ENCODE assay signal across 27 cellular contexts in the genomic region with DNA sequence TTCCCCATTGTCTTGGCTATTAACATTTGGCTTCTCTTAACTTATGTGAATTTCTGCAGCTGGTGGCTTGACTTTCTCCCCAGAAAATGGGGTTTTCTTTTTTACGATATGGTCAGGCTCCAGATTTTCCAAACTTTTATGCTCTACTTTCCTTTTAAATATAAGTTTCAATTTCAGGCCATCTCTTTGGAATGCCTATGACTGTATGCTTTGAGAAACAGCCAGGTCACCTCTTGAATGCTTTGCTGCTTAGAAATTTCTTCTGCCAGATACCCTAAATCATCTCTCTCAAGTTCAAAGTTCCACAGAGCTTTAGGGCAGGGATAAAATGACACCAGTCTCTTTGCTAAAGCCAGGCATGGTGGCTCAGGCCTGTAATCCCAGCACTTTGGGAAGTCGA.
"Had no signal": no experiment of that assay in that cellular context is flagged by ENCODE, and none has a peak within 500 bp of the region (broad histone marks: within the 10 kb centered on the region; RNA-seq: fewer than 3 reads in every experiment).

No MANE protein-coding gene starts in this region.

- H3K27ac ChIP-seq: stomach, suprapubic skin, testis, thoracic aorta, thyroid gland, tibial artery, tibial nerve, transverse colon, upper lobe of left lung, upper lobe of right lung, uterus, vagina had no signal

- H3K36me3 ChIP-seq: stomach, suprapubic skin, thoracic aorta, thyroid gland, tibial artery, tibial nerve, transverse colon, upper lobe of left lung, upper lobe of right lung, uterus, vagina had no signal

- H3K4me3 ChIP-seq: stomach, suprapubic skin, testis, thoracic aorta, thyroid gland, tibial artery, tibial nerve, transverse colon, upper lobe of left lung, upper lobe of right lung, uterus, vagina had no signal

- DNase-seq: stimulated activated CD4-positive, alpha-beta T cell treated with anti-CD3 and anti-CD28 coated beads, Interleukin-2, amount 100 ng/mL, for 48 hours; stimulated activated CD4-positive, alpha-beta T cell treated with anti-CD3 and anti-CD28 coated beads, Interleukin-4, amount 100 ng/mL, for 1 hour; stimulated activated CD4-positive, alpha-beta T cell treated with anti-CD3 and anti-CD28 coated beads, Interleukin-4, amount 100 ng/mL, for 24 hours; stimulated activated CD4-positive, alpha-beta T cell treated with anti-CD3 and anti-CD28 coated beads, Interleukin-4, amount 100 ng/mL, for 4 hours; stimulated activated CD8-positive, alpha-beta memory T cell treated with anti-CD3 and anti-CD28 coated beads, Interleukin-4, amount 100 ng/mL, for 48 hours; stimulated activated naive B cell treated with anti-CD40 and anti-IgM and Interleukin-4, amounts not matched to agents 10 μg/mL and 1 μg/mL and 100 μg/mL, for 72 hours; stimulated activated naive CD4-positive, alpha-beta T cell; stimulated activated naive CD4-positive, alpha-beta T cell treated with Interleukin-2 at 50 U/mL for 16 hours; stimulated activated naive CD8-positive, alpha-beta T cell treated with anti-CD3 and anti-CD28 coated beads, Interleukin-15, amount 100 ng/mL, for 72 hours; stimulated activated naive CD8-positive, alpha-beta T cell treated with anti-CD3 and anti-CD28 coated beads, Interleukin-15, Interleukin-2, amounts not matched to agents 100 U/mL and 50 U/mL, for 24 hours; stomach; substantia nigra; testis; thyroid gland; tibial artery; transverse colon; trophoblast cell; upper lobe of left lung; upper lobe of right lung; uterus had no signal

- H3K27me3 ChIP-seq: stomach, suprapubic skin, testis, thyroid gland, tibial artery, tibial nerve, transverse colon, upper lobe of left lung, upper lobe of right lung, uterus, vagina had no signal

- H3K4me1 ChIP-seq: stomach, testis, thyroid gland, transverse colon, upper lobe of left lung, upper lobe of right lung, uterus had no signal

- ATAC-seq: stimulated activated effector memory CD8-positive, alpha-beta T cell treated with anti-CD3 and anti-CD28 coated beads, Interleukin-12 subunit alpha, Interleukin-12 subunit beta, amount 100 ng/mL, for 72 hours; stimulated activated memory B cell treated with anti-CD40 and anti-IgM and Interleukin-4, amounts not matched to agents 10 μg/mL and 1 μg/mL and 100 μg/mL, for 72 hours; stimulated activated naive B cell treated with anti-CD40 and anti-IgM and Interleukin-4, amounts not matched to agents 10 μg/mL and 1 μg/mL and 100 μg/mL, for 72 hours; stimulated activated naive CD8-positive, alpha-beta T cell treated with anti-CD3 and anti-CD28 coated beads, Interleukin-15, amount 100 ng/mL, for 72 hours; stimulated activated naive CD8-positive, alpha-beta T cell treated with anti-CD3 and anti-CD28 coated beads, Interleukin-15, Interleukin-2, amounts not matched to agents 100 U/mL and 50 U/mL, for 24 hours; upper lobe of right lung had no signal

- H3K9me3 ChIP-seq: testis, thyroid gland, upper lobe of right lung, uterus, vagina had no signal

- FAIRE-seq: urothelium cell line had no signal
